ENCODE assay signal across 9 cellular contexts in genomic region chr2:88765154-88765948, GRCh38.
DNase-seq lines count a peak whose midpoint lies in the region; ATAC-seq, FAIRE-seq and TF ChIP-seq lines count a peak whose summit lies in the region.
"Had no signal": no experiment of that assay in that cellular context is flagged by ENCODE, and none has a peak within 500 bp of the region (broad histone marks: within the 10 kb centered on the region; RNA-seq: fewer than 3 reads in every experiment).

No MANE protein-coding gene starts in this region.

- peaks cover 0 to 8% of the 10 kb centered on the region in 2 donors for H3K4me1 ChIP-seq in kidney (ENCODE audit: control insufficient read depth in 1 of 2, insufficient read depth in 1 of 2, low read depth in 1 of 2, low read length in 2 of 2)

- peak overlapping the region in 1 of 2 donors; percentile 21 for H3K4me3 ChIP-seq in kidney (ENCODE audit: low read length in 2 of 2)

- H3K27ac ChIP-seq in kidney (ENCODE audit: low read depth in 2 of 2, low read length in 2 of 2): no peak overlapping the region

- TF ChIP-seq CTCF in kidney (IDR thresholded peaks at IDR 0.05; ENCODE audit: borderline replicate concordance, extremely low read depth, insufficient read depth): no peak

- H3K36me3 ChIP-seq in kidney (ENCODE audit: control insufficient read depth in 1 of 2, insufficient read depth in 2 of 2, low read length in 2 of 2): no peaks in the 10 kb centered on the region

- ATAC-seq in GM21576 (IDR thresholded peaks at IDR 0.05; ENCODE audit: unreplicated experiment): peak; percentile 71
- ATAC-seq in HG02970 (IDR thresholded peaks at IDR 0.05; ENCODE audit: low FRiP score, unreplicated experiment): no peak
- ATAC-seq in GM18873 (IDR thresholded peaks at IDR 0.05; ENCODE audit: low FRiP score, unreplicated experiment): no peak

- DNase-seq in Ammon's horn (ENCODE audit: low spot score) (peak; percentile 31), NCI-H526 treated with DMSO at 0.1 percent for 48 hours (lab: John Stamatoyannopoulos, UW) (peak; percentile 92), amygdala (lab: John Stamatoyannopoulos, UW) (peak in 33 of 56 donors; percentile 2 to 65 (median 33)), kidney (peak; percentile 74)
- DNase-seq in stimulated activated CD4-positive, alpha-beta T cell treated with anti-CD3 and anti-CD28 coated beads, TNF-alpha, amount 100 ng/mL, for 24 hours (ENCODE audit: low read depth in 3 of 3): peak in 2 of 3 experiments; percentile 28 to 69

- H3K9me3 ChIP-seq in kidney (ENCODE audit: control insufficient read depth in 1 of 2, low read length in 2 of 2): no peaks in the 10 kb centered on the region

- intact Hi-C loops in kidney (cut with DNase I): no loop called here

- no peak overlapping the region for H3K9ac ChIP-seq in kidney (ENCODE audit: low read length in 2 of 2)

- FAIRE-seq in kidney (lab: Jason Lieb, UNC): no peak
- FAIRE-seq: islet of Langerhans had no signal

Comparison
In these comparisons a context has a peak if more than half of its experiments do, and no peak if none do; other contexts are left out.
1. DNase-seq: peak in every context shown above with its lines; median percentile 92 in NCI-H526 treated with DMSO at 0.1 percent for 48 hours; 74 in kidney; 48 in stimulated activated CD4-positive, alpha-beta T cell treated with anti-CD3 and anti-CD28 coated beads, TNF-alpha, amount 100 ng/mL, for 24 hours; 33 in amygdala; 31 in Ammon's horn.